In the genomic region with DNA sequence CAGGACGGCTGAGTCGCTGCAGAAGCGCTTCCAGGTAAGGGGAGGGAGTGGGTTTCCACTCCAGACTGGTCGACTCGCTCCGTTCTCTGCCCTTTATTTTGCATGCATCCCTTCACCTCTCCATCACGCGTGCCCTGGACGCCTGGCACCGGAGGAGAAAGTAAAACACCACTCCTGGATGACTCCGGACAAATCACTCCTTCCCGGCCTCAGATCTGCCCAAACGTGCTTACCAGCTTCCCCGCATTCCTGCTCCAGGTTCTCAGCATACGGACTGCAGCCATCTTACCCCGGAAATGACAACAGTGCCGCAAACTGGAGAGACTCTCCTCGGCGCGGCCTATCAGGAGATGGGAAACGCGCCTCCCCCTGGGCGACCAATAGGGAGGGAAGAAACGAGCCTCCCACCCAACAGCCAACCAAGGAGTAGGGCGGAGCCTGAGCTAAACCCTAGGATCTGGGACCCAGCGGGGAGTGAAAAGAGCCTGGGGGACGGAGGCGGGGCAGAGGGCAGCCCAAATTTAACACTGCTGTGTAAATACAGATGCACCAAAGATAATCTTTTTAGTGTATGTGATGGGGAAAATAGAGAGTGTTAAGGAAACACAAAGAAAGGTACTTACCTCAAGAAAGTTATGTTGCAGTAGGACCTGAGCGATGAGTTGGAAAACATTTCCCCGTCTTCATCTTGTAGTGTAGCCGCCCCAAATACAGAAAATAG, we compare ENCODE assay signal across 1 cellular context.
A peak's percentile ranks its signal among the peaks of the same experiment; 100 is the strongest.
TF ChIP-seq lines count a peak whose summit lies in the region.

A gene (minus strand): TSS at position 298 of the 721 bp plus-strand sequence. CDS start 14 bp downstream, at position 284.

TF ChIP-seq in WTC11, 78 proteins besides CTCF, POLR2A, EP300 and RAD21 (continued from another document and continues in another):
- TF ChIP-seq, protein P1, sequence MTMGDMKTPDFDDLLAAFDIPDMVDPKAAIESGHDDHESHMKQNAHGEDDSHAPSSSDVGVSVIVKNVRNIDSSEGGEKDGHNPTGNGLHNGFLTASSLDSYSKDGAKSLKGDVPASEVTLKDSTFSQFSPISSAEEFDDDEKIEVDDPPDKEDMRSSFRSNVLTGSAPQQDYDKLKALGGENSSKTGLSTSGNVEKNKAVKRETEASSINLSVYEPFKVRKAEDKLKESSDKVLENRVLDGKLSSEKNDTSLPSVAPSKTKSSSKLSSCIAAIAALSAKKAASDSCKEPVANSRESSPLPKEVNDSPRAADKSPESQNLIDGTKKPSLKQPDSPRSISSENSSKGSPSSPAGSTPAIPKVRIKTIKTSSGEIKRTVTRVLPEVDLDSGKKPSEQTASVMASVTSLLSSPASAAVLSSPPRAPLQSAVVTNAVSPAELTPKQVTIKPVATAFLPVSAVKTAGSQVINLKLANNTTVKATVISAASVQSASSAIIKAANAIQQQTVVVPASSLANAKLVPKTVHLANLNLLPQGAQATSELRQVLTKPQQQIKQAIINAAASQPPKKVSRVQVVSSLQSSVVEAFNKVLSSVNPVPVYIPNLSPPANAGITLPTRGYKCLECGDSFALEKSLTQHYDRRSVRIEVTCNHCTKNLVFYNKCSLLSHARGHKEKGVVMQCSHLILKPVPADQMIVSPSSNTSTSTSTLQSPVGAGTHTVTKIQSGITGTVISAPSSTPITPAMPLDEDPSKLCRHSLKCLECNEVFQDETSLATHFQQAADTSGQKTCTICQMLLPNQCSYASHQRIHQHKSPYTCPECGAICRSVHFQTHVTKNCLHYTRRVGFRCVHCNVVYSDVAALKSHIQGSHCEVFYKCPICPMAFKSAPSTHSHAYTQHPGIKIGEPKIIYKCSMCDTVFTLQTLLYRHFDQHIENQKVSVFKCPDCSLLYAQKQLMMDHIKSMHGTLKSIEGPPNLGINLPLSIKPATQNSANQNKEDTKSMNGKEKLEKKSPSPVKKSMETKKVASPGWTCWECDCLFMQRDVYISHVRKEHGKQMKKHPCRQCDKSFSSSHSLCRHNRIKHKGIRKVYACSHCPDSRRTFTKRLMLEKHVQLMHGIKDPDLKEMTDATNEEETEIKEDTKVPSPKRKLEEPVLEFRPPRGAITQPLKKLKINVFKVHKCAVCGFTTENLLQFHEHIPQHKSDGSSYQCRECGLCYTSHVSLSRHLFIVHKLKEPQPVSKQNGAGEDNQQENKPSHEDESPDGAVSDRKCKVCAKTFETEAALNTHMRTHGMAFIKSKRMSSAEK (CRISPR knock-in tag; IDR thresholded peaks at IDR 0.05; ENCODE audit: borderline replicate concordance) = no peak
- TF ChIP-seq, protein P2, sequence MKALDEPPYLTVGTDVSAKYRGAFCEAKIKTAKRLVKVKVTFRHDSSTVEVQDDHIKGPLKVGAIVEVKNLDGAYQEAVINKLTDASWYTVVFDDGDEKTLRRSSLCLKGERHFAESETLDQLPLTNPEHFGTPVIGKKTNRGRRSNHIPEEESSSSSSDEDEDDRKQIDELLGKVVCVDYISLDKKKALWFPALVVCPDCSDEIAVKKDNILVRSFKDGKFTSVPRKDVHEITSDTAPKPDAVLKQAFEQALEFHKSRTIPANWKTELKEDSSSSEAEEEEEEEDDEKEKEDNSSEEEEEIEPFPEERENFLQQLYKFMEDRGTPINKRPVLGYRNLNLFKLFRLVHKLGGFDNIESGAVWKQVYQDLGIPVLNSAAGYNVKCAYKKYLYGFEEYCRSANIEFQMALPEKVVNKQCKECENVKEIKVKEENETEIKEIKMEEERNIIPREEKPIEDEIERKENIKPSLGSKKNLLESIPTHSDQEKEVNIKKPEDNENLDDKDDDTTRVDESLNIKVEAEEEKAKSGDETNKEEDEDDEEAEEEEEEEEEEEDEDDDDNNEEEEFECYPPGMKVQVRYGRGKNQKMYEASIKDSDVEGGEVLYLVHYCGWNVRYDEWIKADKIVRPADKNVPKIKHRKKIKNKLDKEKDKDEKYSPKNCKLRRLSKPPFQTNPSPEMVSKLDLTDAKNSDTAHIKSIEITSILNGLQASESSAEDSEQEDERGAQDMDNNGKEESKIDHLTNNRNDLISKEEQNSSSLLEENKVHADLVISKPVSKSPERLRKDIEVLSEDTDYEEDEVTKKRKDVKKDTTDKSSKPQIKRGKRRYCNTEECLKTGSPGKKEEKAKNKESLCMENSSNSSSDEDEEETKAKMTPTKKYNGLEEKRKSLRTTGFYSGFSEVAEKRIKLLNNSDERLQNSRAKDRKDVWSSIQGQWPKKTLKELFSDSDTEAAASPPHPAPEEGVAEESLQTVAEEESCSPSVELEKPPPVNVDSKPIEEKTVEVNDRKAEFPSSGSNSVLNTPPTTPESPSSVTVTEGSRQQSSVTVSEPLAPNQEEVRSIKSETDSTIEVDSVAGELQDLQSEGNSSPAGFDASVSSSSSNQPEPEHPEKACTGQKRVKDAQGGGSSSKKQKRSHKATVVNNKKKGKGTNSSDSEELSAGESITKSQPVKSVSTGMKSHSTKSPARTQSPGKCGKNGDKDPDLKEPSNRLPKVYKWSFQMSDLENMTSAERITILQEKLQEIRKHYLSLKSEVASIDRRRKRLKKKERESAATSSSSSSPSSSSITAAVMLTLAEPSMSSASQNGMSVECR (CRISPR knock-in tag; IDR thresholded peaks at IDR 0.05; ENCODE audit: borderline replicate concordance) = peak; percentile 53; the same call in 1 of the 2 replicates
- TF ChIP-seq ZNF121 (CRISPR knock-in tag; IDR thresholded peaks at IDR 0.05) (no peak), RORB (CRISPR knock-in tag; IDR thresholded peaks at IDR 0.05) (no peak), CREB1 (CRISPR knock-in tag; IDR thresholded peaks at IDR 0.05) (no peak), FOXK1 (CRISPR knock-in tag; IDR thresholded peaks at IDR 0.05) (peak; percentile 79; the same call in 1 of the 2 replicates), ZNF317 (CRISPR knock-in tag; IDR thresholded peaks at IDR 0.05; ENCODE audit: borderline replicate concordance, low read depth) (no peak), JUN (CRISPR knock-in tag; IDR thresholded peaks at IDR 0.05) (no peak), GTF2I (CRISPR knock-in tag; conservative IDR thresholded peaks at IDR 0.05) (no peak), CBFB (CRISPR knock-in tag; IDR thresholded peaks at IDR 0.05; ENCODE audit: low read depth) (no peak)
- TF ChIP-seq, protein P3, sequence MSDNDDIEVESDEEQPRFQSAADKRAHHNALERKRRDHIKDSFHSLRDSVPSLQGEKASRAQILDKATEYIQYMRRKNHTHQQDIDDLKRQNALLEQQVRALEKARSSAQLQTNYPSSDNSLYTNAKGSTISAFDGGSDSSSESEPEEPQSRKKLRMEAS (CRISPR knock-in tag; IDR thresholded peaks at IDR 0.05) = peak; percentile 77
- TF ChIP-seq, protein P4, sequence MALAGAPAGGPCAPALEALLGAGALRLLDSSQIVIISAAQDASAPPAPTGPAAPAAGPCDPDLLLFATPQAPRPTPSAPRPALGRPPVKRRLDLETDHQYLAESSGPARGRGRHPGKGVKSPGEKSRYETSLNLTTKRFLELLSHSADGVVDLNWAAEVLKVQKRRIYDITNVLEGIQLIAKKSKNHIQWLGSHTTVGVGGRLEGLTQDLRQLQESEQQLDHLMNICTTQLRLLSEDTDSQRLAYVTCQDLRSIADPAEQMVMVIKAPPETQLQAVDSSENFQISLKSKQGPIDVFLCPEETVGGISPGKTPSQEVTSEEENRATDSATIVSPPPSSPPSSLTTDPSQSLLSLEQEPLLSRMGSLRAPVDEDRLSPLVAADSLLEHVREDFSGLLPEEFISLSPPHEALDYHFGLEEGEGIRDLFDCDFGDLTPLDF (CRISPR knock-in tag; IDR thresholded peaks at IDR 0.05) = no peak
- TF ChIP-seq, protein P5, sequence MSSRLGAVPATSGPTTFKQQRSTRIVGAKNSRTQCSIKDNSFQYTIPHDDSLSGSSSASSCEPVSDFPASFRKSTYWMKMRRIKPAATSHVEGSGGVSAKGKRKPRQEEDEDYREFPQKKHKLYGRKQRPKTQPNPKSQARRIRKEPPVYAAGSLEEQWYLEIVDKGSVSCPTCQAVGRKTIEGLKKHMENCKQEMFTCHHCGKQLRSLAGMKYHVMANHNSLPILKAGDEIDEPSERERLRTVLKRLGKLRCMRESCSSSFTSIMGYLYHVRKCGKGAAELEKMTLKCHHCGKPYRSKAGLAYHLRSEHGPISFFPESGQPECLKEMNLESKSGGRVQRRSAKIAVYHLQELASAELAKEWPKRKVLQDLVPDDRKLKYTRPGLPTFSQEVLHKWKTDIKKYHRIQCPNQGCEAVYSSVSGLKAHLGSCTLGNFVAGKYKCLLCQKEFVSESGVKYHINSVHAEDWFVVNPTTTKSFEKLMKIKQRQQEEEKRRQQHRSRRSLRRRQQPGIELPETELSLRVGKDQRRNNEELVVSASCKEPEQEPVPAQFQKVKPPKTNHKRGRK (CRISPR knock-in tag; IDR thresholded peaks at IDR 0.05; ENCODE audit: borderline replicate concordance) = no peak
- TF ChIP-seq, protein P6, sequence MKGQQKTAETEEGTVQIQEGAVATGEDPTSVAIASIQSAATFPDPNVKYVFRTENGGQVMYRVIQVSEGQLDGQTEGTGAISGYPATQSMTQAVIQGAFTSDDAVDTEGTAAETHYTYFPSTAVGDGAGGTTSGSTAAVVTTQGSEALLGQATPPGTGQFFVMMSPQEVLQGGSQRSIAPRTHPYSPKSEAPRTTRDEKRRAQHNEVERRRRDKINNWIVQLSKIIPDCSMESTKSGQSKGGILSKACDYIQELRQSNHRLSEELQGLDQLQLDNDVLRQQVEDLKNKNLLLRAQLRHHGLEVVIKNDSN (CRISPR knock-in tag; IDR thresholded peaks at IDR 0.05) = no peak
- TF ChIP-seq, protein P7, sequence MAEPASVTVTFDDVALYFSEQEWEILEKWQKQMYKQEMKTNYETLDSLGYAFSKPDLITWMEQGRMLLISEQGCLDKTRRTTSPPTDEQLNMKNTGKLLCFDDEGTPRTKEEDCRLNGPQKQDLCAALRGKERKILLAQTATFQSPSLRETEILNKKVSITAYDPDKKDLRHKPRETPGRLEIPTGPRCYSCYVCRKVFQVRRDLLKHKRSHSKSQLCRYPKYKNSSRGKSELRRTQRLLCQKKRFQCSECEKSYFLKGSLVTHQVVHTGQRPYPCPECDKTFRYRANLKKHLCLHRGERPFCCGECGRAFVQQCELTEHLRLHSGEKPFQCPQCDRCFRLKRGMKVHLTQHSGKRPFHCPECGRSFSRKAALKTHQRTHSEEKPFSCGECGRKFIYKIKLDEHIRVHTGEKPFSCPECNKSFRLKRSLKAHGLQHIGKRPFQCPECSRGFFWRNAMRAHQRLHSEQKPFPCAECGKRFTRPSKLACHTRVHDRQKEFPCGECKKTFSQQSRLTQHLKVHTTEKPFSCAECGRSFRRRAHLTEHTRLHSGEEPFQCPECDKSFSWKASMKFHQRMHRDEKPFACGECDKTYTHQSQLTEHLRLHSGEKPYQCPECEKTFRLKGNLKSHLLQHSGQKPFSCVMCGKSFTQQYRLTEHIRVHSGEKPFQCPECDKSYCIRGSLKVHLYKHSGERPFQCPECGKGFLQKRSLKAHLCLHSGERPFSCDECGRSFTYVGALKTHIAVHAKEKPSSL (CRISPR knock-in tag; conservative IDR thresholded peaks at IDR 0.05) = no peak
- TF ChIP-seq, protein P8, sequence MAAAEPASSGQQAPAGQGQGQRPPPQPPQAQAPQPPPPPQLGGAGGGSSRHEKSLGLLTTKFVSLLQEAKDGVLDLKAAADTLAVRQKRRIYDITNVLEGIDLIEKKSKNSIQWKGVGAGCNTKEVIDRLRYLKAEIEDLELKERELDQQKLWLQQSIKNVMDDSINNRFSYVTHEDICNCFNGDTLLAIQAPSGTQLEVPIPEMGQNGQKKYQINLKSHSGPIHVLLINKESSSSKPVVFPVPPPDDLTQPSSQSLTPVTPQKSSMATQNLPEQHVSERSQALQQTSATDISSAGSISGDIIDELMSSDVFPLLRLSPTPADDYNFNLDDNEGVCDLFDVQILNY (CRISPR knock-in tag; IDR thresholded peaks at IDR 0.05) = no peak
- TF ChIP-seq, protein P9, sequence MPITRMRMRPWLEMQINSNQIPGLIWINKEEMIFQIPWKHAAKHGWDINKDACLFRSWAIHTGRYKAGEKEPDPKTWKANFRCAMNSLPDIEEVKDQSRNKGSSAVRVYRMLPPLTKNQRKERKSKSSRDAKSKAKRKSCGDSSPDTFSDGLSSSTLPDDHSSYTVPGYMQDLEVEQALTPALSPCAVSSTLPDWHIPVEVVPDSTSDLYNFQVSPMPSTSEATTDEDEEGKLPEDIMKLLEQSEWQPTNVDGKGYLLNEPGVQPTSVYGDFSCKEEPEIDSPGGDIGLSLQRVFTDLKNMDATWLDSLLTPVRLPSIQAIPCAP (CRISPR knock-in tag; IDR thresholded peaks at IDR 0.05) = no peak
- TF ChIP-seq, protein P10, sequence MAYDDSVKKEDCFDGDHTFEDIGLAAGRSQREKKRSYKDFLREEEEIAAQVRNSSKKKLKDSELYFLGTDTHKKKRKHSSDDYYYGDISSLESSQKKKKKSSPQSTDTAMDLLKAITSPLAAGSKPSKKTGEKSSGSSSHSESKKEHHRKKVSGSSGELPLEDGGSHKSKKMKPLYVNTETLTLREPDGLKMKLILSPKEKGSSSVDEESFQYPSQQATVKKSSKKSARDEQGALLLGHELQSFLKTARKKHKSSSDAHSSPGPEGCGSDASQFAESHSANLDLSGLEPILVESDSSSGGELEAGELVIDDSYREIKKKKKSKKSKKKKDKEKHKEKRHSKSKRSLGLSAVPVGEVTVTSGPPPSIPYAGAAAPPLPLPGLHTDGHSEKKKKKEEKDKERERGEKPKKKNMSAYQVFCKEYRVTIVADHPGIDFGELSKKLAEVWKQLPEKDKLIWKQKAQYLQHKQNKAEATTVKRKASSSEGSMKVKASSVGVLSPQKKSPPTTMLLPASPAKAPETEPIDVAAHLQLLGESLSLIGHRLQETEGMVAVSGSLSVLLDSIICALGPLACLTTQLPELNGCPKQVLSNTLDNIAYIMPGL (CRISPR knock-in tag; IDR thresholded peaks at IDR 0.05) = no peak; the same call in 1 of the 2 replicates
- TF ChIP-seq, protein P11, sequence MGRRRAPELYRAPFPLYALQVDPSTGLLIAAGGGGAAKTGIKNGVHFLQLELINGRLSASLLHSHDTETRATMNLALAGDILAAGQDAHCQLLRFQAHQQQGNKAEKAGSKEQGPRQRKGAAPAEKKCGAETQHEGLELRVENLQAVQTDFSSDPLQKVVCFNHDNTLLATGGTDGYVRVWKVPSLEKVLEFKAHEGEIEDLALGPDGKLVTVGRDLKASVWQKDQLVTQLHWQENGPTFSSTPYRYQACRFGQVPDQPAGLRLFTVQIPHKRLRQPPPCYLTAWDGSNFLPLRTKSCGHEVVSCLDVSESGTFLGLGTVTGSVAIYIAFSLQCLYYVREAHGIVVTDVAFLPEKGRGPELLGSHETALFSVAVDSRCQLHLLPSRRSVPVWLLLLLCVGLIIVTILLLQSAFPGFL (CRISPR knock-in tag; IDR thresholded peaks at IDR 0.05; ENCODE audit: borderline replicate concordance) = no peak
- TF ChIP-seq, protein P12, sequence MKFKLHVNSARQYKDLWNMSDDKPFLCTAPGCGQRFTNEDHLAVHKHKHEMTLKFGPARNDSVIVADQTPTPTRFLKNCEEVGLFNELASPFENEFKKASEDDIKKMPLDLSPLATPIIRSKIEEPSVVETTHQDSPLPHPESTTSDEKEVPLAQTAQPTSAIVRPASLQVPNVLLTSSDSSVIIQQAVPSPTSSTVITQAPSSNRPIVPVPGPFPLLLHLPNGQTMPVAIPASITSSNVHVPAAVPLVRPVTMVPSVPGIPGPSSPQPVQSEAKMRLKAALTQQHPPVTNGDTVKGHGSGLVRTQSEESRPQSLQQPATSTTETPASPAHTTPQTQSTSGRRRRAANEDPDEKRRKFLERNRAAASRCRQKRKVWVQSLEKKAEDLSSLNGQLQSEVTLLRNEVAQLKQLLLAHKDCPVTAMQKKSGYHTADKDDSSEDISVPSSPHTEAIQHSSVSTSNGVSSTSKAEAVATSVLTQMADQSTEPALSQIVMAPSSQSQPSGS (CRISPR knock-in tag; IDR thresholded peaks at IDR 0.05; ENCODE audit: borderline replicate concordance, low read depth) = no peak
